ENCODE assay signal across 2 cellular contexts in genomic region chrX:128000033-128000432, GRCh38. TPM values are rescaled to one million over a fixed set of nuclear protein-coding genes. Genes with fewer than 3 reads are reported as not detected.
"Had no signal": no experiment of that assay in that cellular context is flagged by ENCODE, and none has a peak within 500 bp of the region (broad histone marks: within the 10 kb centered on the region; RNA-seq: fewer than 3 reads in every experiment).

No MANE protein-coding gene starts in this region.

RNA-seq across cellular contexts. Expression of gene ACTRT1, which starts 52.2 kb away (rescaled TPM):
- polyA plus RNA-seq: GM23248, GM23338 had no signal
